In the genomic region with DNA sequence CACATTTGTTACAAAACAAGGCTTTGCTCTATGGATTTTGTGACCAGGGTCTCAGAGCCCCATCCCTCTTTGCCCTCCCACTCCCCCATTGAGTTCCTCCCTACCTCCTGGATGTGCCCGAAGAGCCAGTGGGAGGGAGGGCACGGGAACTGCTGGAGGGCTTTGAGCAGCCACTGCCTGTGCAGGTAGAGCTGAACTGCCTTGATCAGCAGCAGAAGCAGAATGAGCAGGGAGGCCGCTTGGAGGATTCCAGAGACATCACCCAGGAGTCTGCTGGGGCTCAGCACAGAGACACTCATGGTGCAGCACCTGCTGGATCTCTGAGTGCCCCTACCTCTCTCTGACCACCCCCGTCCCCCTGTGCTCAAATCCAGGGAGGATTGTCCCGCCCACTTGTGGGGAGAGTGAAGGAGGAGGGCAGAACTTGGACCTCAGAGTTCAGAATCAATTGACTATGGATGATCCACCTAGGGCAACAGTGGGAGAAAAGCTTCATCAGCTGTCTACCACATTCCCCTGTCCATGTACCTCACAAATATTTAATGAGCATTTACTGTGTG, we compare ENCODE assay signal across 27 cellular contexts. TPM values are rescaled to one million over a fixed set of nuclear protein-coding genes. Genes with fewer than 3 reads are reported as not detected.
"Had no signal": no experiment of that assay in that cellular context is flagged by ENCODE, and none has a peak within 500 bp of the region (broad histone marks: within the 10 kb centered on the region; RNA-seq: fewer than 3 reads in every experiment).

A gene with protein sequence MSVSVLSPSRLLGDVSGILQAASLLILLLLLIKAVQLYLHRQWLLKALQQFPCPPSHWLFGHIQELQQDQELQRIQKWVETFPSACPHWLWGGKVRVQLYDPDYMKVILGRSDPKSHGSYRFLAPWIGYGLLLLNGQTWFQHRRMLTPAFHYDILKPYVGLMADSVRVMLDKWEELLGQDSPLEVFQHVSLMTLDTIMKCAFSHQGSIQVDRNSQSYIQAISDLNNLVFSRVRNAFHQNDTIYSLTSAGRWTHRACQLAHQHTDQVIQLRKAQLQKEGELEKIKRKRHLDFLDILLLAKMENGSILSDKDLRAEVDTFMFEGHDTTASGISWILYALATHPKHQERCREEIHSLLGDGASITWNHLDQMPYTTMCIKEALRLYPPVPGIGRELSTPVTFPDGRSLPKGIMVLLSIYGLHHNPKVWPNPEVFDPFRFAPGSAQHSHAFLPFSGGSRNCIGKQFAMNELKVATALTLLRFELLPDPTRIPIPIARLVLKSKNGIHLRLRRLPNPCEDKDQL (minus strand): TSS at position 342 of the 560 bp plus-strand sequence. CDS start 43 bp downstream, at position 299.

- H3K4me3 ChIP-seq: dorsolateral prefrontal cortex, esophagus muscularis mucosa, gastrocnemius medialis, heart right ventricle, mucosa of descending colon, right atrium auricular region, smooth muscle cell, thoracic aorta, transverse colon had no signal

- H3K4me1 ChIP-seq: esophagus muscularis mucosa, right atrium auricular region had no signal

- H3K27ac Mint-ChIP-seq: nephron progenitor cell; stimulated activated effector memory CD8-positive, alpha-beta T cell treated with anti-CD3 and anti-CD28 coated beads, Interleukin-12 subunit alpha, Interleukin-12 subunit beta, amount 100 ng/mL, for 72 hours; stimulated activated naive CD8-positive, alpha-beta T cell treated with anti-CD3 and anti-CD28 coated beads, Interleukin-15, amount 100 ng/mL, for 72 hours had no signal

- H3K27me3 ChIP-seq: gastrocnemius medialis, right atrium auricular region, transverse colon had no signal

- H3K4me2 ChIP-seq: smooth muscle cell had no signal

- H3K9me3 Mint-ChIP-seq: central memory CD8-positive, alpha-beta T cell; stimulated activated effector memory CD8-positive, alpha-beta T cell treated with anti-CD3 and anti-CD28 coated beads, Interleukin-12 subunit alpha, Interleukin-12 subunit beta, amount 100 ng/mL, for 72 hours; stimulated activated naive CD8-positive, alpha-beta T cell treated with anti-CD3 and anti-CD28 coated beads, Interleukin-15, amount 100 ng/mL, for 72 hours had no signal

- ATAC-seq: gastrocnemius medialis; heart right ventricle; left ventricle myocardium superior; stimulated activated effector memory CD8-positive, alpha-beta T cell treated with anti-CD3 and anti-CD28 coated beads, Interleukin-12 subunit alpha, Interleukin-12 subunit beta, amount 100 ng/mL, for 72 hours; stimulated activated naive CD8-positive, alpha-beta T cell treated with anti-CD3 and anti-CD28 coated beads, Interleukin-15, amount 100 ng/mL, for 72 hours had no signal

- H3K27ac ChIP-seq: dorsolateral prefrontal cortex, epithelial cell of prostate, esophagus muscularis mucosa, gastrocnemius medialis, heart right ventricle, neutrophil, right atrium auricular region, thoracic aorta, transverse colon had no signal

- H3K36me3 Mint-ChIP-seq: stimulated activated effector memory CD8-positive, alpha-beta T cell treated with anti-CD3 and anti-CD28 coated beads, Interleukin-12 subunit alpha, Interleukin-12 subunit beta, amount 100 ng/mL, for 72 hours had no signal

- DNase-seq: cortex of kidney; dorsolateral prefrontal cortex; effector memory CD4-positive, alpha-beta T cell; gastrocnemius medialis; heart right ventricle; islet precursor cell; left ventricle myocardium superior; mammary epithelial cell; mucosa of descending colon; nephron progenitor cell; stimulated activated CD4-positive, alpha-beta T cell treated with anti-CD3 and anti-CD28 coated beads, Interleukin-4, amount 100 ng/mL, for 1 hour; stimulated activated CD8-positive, alpha-beta memory T cell treated with anti-CD3 and anti-CD28 coated beads, Interleukin-4, amount 100 ng/mL, for 48 hours; stimulated activated naive CD8-positive, alpha-beta T cell treated with anti-CD3 and anti-CD28 coated beads, Interleukin-15, amount 100 ng/mL, for 72 hours; substantia nigra; transverse colon had no signal

- H3K9me3 ChIP-seq: esophagus muscularis mucosa, gastrocnemius medialis, mucosa of descending colon, neutrophil, right atrium auricular region, thoracic aorta, transverse colon had no signal

- H3K4me3 Mint-ChIP-seq: central memory CD8-positive, alpha-beta T cell; nephron progenitor cell; stimulated activated effector memory CD8-positive, alpha-beta T cell treated with anti-CD3 and anti-CD28 coated beads, Interleukin-12 subunit alpha, Interleukin-12 subunit beta, amount 100 ng/mL, for 72 hours; stimulated activated naive CD8-positive, alpha-beta T cell treated with anti-CD3 and anti-CD28 coated beads, Interleukin-15, amount 100 ng/mL, for 72 hours had no signal

- H3K36me3 ChIP-seq: esophagus muscularis mucosa, gastrocnemius medialis, heart right ventricle, neutrophil, right atrium auricular region, thoracic aorta, transverse colon had no signal

- H3K4me1 Mint-ChIP-seq: central memory CD8-positive, alpha-beta T cell; nephron progenitor cell; stimulated activated effector memory CD8-positive, alpha-beta T cell treated with anti-CD3 and anti-CD28 coated beads, Interleukin-12 subunit alpha, Interleukin-12 subunit beta, amount 100 ng/mL, for 72 hours; stimulated activated naive CD8-positive, alpha-beta T cell treated with anti-CD3 and anti-CD28 coated beads, Interleukin-15, amount 100 ng/mL, for 72 hours had no signal

RNA-seq across cellular contexts. Expression of the gene that starts here (rescaled TPM):
- total RNA-seq: esophagus muscularis mucosa, fibroblast of villous mesenchyme, left ventricle myocardium superior, mammary epithelial cell, mucosa of descending colon, osteocyte, posterior vena cava, right atrium auricular region, smooth muscle cell, thoracic aorta, transverse colon, ureter had no signal
- polyA plus RNA-seq: mammary epithelial cell, smooth muscle cell had no signal
